ENCODE assay signal across 8 cellular contexts in genomic region chr11:45180888-45181594, GRCh38. TPM values are rescaled to one million over a fixed set of nuclear protein-coding genes. Genes with fewer than 3 reads are reported as not detected.
DNase-seq lines count a peak whose midpoint lies in the region; ATAC-seq and TF ChIP-seq lines count a peak whose summit lies in the region.

No MANE protein-coding gene starts in this region.

- no TSS peak for BruUV-seq in MCF 10A (replicated peaks; lab: Mats Ljungman, UMichigan)

- H3K9me3 Mint-ChIP-seq in MCF 10A (ENCODE audit: unreplicated experiment) = no peaks in the 10 kb centered on the region

- intact Hi-C loops in MCF 10A (cut with micrococcal nuclease) = loop anchor here (1.0 to 5.0 kb wide), 2 partner anchors 34 to 69 kb away; no protein-coding TSS in a partner anchor

- POLR2A ChIA-PET in MCF 10A (lab: Yijun Ruan, JAX) = no interaction called here

- H3K4me1 Mint-ChIP-seq in MCF 10A (ENCODE audit: insufficient read depth, unreplicated experiment) = no peaks in the 10 kb centered on the region

- CTCF ChIA-PET in MCF 10A (lab: Yijun Ruan, JAX) = no interaction called here

- H3K4me3 Mint-ChIP-seq in MCF 10A (ENCODE audit: unreplicated experiment) = peak overlapping the region; percentile 52

- no peak overlapping the region for H3K27ac Mint-ChIP-seq in MCF 10A (ENCODE audit: low read depth, unreplicated experiment)

- no peak for TF ChIP-seq CTCF in MCF 10A (IDR thresholded peaks at IDR 0.05; ENCODE audit: unreplicated experiment)

- H3K27me3 Mint-ChIP-seq in MCF 10A (ENCODE audit: insufficient read depth, unreplicated experiment) = no peaks in the 10 kb centered on the region

- ATAC-seq in SK-N-SH treated with all-trans-retinoic acid at 6 μM for 48 hours (peak; percentile 89), HG03457 (IDR thresholded peaks at IDR 0.05; ENCODE audit: unreplicated experiment) (no peak)

- H3K36me3 Mint-ChIP-seq in MCF 10A (ENCODE audit: insufficient read depth, unreplicated experiment) = no peaks in the 10 kb centered on the region

- DNase-seq in SIG-M5 treated with dmso at 0.1 percent for 504 hours (lab: John Stamatoyannopoulos, UW; ENCODE audit: unreplicated experiment) (peak; percentile 53), SIG-M5 (lab: John Stamatoyannopoulos, UW) (no peak), MCF 10A (ENCODE audit: unreplicated experiment) (peak; percentile 65), islet precursor cell (peak; percentile 74), NCI-H2029 (lab: John Stamatoyannopoulos, UW) (no peak)
- DNase-seq in stimulated activated CD4-positive, alpha-beta T cell treated with anti-CD3 and anti-CD28 coated beads, Interleukin-2, amount 100 ng/mL, for 24 hours = peak; percentile 43 to 59

TF ChIP-seq in SK-N-SH treated with all-trans-retinoic acid at 6 μM for 48 hours, 23 proteins besides CTCF, POLR2A, EP300 and RAD21:
- TF ChIP-seq PPARA (CRISPR knock-in tag; IDR thresholded peaks at IDR 0.05; ENCODE audit: borderline replicate concordance) (no peak), ZFP3 (CRISPR knock-in tag; IDR thresholded peaks at IDR 0.05) (0 out of 2 replicates have a peak, but pooled peaks have one; percentile 42)

RNA-seq across cellular contexts. Expression of gene PRDM11, which starts 34.6 kb away (rescaled TPM):
- 4.0 and 4.9 TPM in 2 replicates for total RNA-seq in MCF 10A (2022)

Comparison
In these comparisons a context has a peak if more than half of its experiments do, and no peak if none do; other contexts are left out.
1. DNase-seq: peak in SIG-M5 treated with dmso at 0.1 percent for 504 hours (single experiment), MCF 10A (single experiment), islet precursor cell (single experiment) and stimulated activated CD4-positive, alpha-beta T cell treated with anti-CD3 and anti-CD28 coated beads, Interleukin-2, amount 100 ng/mL, for 24 hours (2 of 2); none in SIG-M5 (single experiment) and NCI-H2029 (single experiment).